ENCODE assay signal across 7 cellular contexts in genomic region chr10:46987233-46987930, GRCh38.
A peak's percentile ranks its signal among the peaks of the same experiment; 100 is the strongest.
DNase-seq lines count a peak whose midpoint lies in the region; ATAC-seq lines count a peak whose summit lies in the region.
"Not testable (repeated sequence)": the region's sequence is repeated elsewhere in the genome, so short reads cannot be mapped to it uniquely, and the experiment has no call there.

No MANE protein-coding gene starts in this region.

- not testable (repeated sequence) for H3K36me3 Mint-ChIP-seq in effector memory CD8-positive, alpha-beta T cell (ENCODE audit: insufficient read depth); memory B cell

- not testable (repeated sequence) for H3K27me3 Mint-ChIP-seq in effector memory CD8-positive, alpha-beta T cell; memory B cell

- not testable (repeated sequence) for H3K4me3 Mint-ChIP-seq in effector memory CD8-positive, alpha-beta T cell; memory B cell

- H3K9me3 Mint-ChIP-seq in effector memory CD8-positive, alpha-beta T cell; memory B cell: not testable (repeated sequence)

- not testable (repeated sequence) for H3K27ac Mint-ChIP-seq in effector memory CD8-positive, alpha-beta T cell; memory B cell

- not testable (repeated sequence) for DNase-seq in effector memory CD8-positive, alpha-beta T cell; memory B cell (ENCODE audit: low spot score in 2 of 2)

- H3K4me1 Mint-ChIP-seq in effector memory CD8-positive, alpha-beta T cell (ENCODE audit: low read depth in 2 of 2); memory B cell: not testable (repeated sequence)

- ATAC-seq in GM18858 (IDR thresholded peaks at IDR 0.05; ENCODE audit: unreplicated experiment): peak; percentile 89
- peak; percentile 81 for ATAC-seq in GM21526 (IDR thresholded peaks at IDR 0.05; ENCODE audit: low FRiP score, unreplicated experiment)
- peak; percentile 96 for ATAC-seq in HG02884 (IDR thresholded peaks at IDR 0.05; ENCODE audit: unreplicated experiment)
- peak; percentile 95 for ATAC-seq in HG03342 (IDR thresholded peaks at IDR 0.05; ENCODE audit: unreplicated experiment)
- peak; percentile 100 for ATAC-seq in SK-N-SH treated with all-trans-retinoic acid at 6 μM for 48 hours
- peak; percentile 47 for ATAC-seq in effector memory CD8-positive, alpha-beta T cell (replicated peaks)
- peak; percentile 87 for ATAC-seq in memory B cell (ENCODE audit: low read depth)

Comparison
In these comparisons a context has a peak if more than half of its experiments do, and no peak if none do; other contexts are left out.
1. ATAC-seq: peak in every context shown above with its lines; median percentile 100 in SK-N-SH treated with all-trans-retinoic acid at 6 μM for 48 hours; 96 in HG02884; 95 in HG03342; 89 in GM18858; 87 in memory B cell; 81 in GM21526; 47 in effector memory CD8-positive, alpha-beta T cell.